21 cellular contexts compared by ENCODE assay signal in genomic region chr12:81416571-81416970, GRCh38.
"Had no signal": no experiment of that assay in that cellular context is flagged by ENCODE, and none has a peak within 500 bp of the region (broad histone marks: within the 10 kb centered on the region; RNA-seq: fewer than 3 reads in every experiment).

No MANE protein-coding gene starts in this region.

- H3K27ac ChIP-seq: breast epithelium, heart right ventricle, lower lobe of right lung, upper lobe of left lung had no signal

- H3K27me3 ChIP-seq: breast epithelium, heart right ventricle, upper lobe of left lung had no signal

- H3K4me1 ChIP-seq: breast epithelium, heart right ventricle, lower lobe of right lung, upper lobe of left lung had no signal

- ATAC-seq: activated T-cell treated with anti-CD3 and anti-CD28 coated beads, Interleukin-2, amount 50 U/mL, for 4 hours; heart right ventricle; left lobe of liver; lower lobe of right lung; stimulated activated naive B cell treated with anti-CD40 and anti-IgM and Interleukin-4, amounts not matched to agents 10 μg/mL and 1 μg/mL and 100 μg/mL, for 72 hours; T-cell had no signal

- H3K4me3 ChIP-seq: breast epithelium, heart right ventricle, lower lobe of right lung, upper lobe of left lung had no signal

- H3K36me3 ChIP-seq: breast epithelium, heart right ventricle, lower lobe of right lung, upper lobe of left lung had no signal

- DNase-seq: activated CD4-positive, alpha-beta T cell treated with anti-CD3 and anti-CD28 coated beads for 1 hour; activated CD4-positive, alpha-beta T cell treated with anti-CD3 and anti-CD28 coated beads, Interleukin-2, amount 50 U/mL, for 1 hour; activated CD8-positive, alpha-beta memory T cell treated with anti-CD3 and anti-CD28 coated beads, Interleukin-2, amount 50 U/mL, for 4 hours; activated naive CD4-positive, alpha-beta T cell treated with Interleukin-2 at 50 U/mL for 16 hours; activated naive CD8-positive, alpha-beta T cell treated with anti-CD3 and anti-CD28 coated beads for 36 hours; activated T-cell treated with anti-CD3 and anti-CD28 coated beads, Interleukin-2, amount 50 U/mL, for 4 hours; cortex of kidney; heart right ventricle; kidney; lower lobe of right lung; mesendoderm; naive B cell; occipital lobe; posterior cingulate gyrus; stimulated activated CD4-positive, alpha-beta T cell treated with anti-CD3 and anti-CD28 coated beads, Interleukin-2, amount 100 ng/mL, for 48 hours; stimulated activated CD8-positive, alpha-beta memory T cell treated with anti-CD3 and anti-CD28 coated beads, Interleukin-4, amount 100 ng/mL, for 48 hours; stimulated activated naive B cell treated with anti-CD40 and anti-IgM and Interleukin-4, amounts not matched to agents 10 μg/mL and 1 μg/mL and 100 μg/mL, for 72 hours; T-cell; upper lobe of left lung had no signal
